ENCODE assay signal across 8 cellular contexts in the genomic region with DNA sequence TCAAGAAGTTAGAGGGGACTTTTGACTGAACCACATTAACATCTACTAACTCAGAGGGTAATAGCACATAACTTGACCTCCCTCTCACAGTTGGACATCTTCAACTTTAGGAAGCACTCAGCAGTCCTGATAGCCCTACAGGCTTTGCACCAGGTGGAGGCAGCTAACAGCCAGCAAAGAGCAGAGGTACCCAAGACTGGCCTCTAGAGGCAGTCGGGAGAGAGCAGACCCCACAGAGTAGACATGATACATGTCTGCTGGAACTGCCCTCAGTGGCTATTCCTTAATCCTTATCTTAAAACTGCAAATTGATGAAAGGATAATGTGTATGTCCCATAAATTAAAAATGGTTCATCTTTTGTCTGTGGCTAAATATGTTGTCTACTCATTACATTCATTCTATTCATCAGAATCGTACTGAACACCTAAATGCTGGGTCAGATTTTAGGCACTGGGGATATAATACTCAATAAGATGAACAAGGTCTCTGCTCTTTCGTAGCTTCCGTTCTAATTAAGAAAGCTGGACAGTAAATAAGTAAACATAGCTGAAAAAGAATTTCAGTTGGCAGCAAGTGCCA. TPM values are rescaled to one million over a fixed set of nuclear protein-coding genes. Genes with fewer than 3 reads are reported as not detected.
DNase-seq lines count a peak whose midpoint lies in the region; ATAC-seq and TF ChIP-seq lines count a peak whose summit lies in the region.

No MANE protein-coding gene starts in this region.

- intact Hi-C loops in heart left ventricle (cut with DNase I) (no loop called here), cardiac septum (cut with DNase I) (no loop called here), colonic mucosa (cut with DNase I) (no loop called here)

- no peaks in the 10 kb centered on the region for H3K9me3 Mint-ChIP-seq in neural crest cell

- no peak overlapping the region for H3K4me3 Mint-ChIP-seq in neural crest cell

- no peak overlapping the region for H3K9ac ChIP-seq in colonic mucosa (ENCODE audit: low read depth in 2 of 2, low read length in 2 of 2)

- no peak overlapping the region for H3K4me3 ChIP-seq in heart left ventricle
- H3K4me3 ChIP-seq in RWPE2 (ENCODE audit: severe bottlenecking): no peak overlapping the region
- no peak overlapping the region for H3K4me3 ChIP-seq in colonic mucosa

- H3K4me1 Mint-ChIP-seq in neural crest cell: no peaks in the 10 kb centered on the region

- TF ChIP-seq CTCF in heart left ventricle (IDR thresholded peaks at IDR 0.05) (peak in 7 of 12 donors; percentile 23 to 42 (median 32)), RWPE2 (IDR thresholded peaks at IDR 0.05; ENCODE audit: poor library complexity, severe bottlenecking) (peak; percentile 64), colonic mucosa (IDR thresholded peaks at IDR 0.05) (peak; percentile 36), neural crest cell (conservative IDR thresholded peaks at IDR 0.05) (peak; percentile 58)

- DNase-seq in heart left ventricle (no peak), cardiac septum (ENCODE audit: low spot score) (no peak), RWPE2 (ENCODE audit: low spot score) (no peak), colonic mucosa (no peak), neural crest cell (ENCODE audit: low read depth, low spot score) (peak; percentile 16), inferior parietal cortex (ENCODE audit: extremely low spot score) (no peak)

- ATAC-seq in heart left ventricle: peak in 2 of 4 donors; percentile 53 to 65
- ATAC-seq in HG02981 (IDR thresholded peaks at IDR 0.05; ENCODE audit: unreplicated experiment): peak; percentile 89
- ATAC-seq in RWPE2 (ENCODE audit: low read depth): peak; percentile 96
- no peak for ATAC-seq in HG03378 (IDR thresholded peaks at IDR 0.05; ENCODE audit: unreplicated experiment)

- no peak for TF ChIP-seq POLR2A in heart left ventricle (IDR thresholded peaks at IDR 0.05)

- H3K36me3 Mint-ChIP-seq in neural crest cell (ENCODE audit: low read depth): peaks cover 17% of the 10 kb centered on the region

- no peak overlapping the region for H3K27ac ChIP-seq in heart left ventricle
- no peak overlapping the region for H3K27ac ChIP-seq in RWPE2 (ENCODE audit: poor library complexity, severe bottlenecking)
- no peak overlapping the region for H3K27ac ChIP-seq in colonic mucosa

- no peaks in the 10 kb centered on the region for H3K27me3 Mint-ChIP-seq in neural crest cell (ENCODE audit: low read depth)

- H3K4me1 ChIP-seq in heart left ventricle (peaks cover 0 to 41% (median 23%) of the 10 kb centered on the region in 12 donors), RWPE2 (ENCODE audit: insufficient read depth, poor library complexity, severe bottlenecking) (peaks cover 17% of the 10 kb centered on the region), colonic mucosa (peaks cover 5% of the 10 kb centered on the region)

- 80 to 87% (median 83%) methylated on average over 4 of the region's 4 CpGs for WGBS in heart left ventricle, 4 donors

- H3K9me3 ChIP-seq in heart left ventricle (no peaks in the 10 kb centered on the region), RWPE2 (ENCODE audit: severe bottlenecking) (no peaks in the 10 kb centered on the region), colonic mucosa (no peaks in the 10 kb centered on the region)

- no peak overlapping the region for H3K27ac Mint-ChIP-seq in neural crest cell (ENCODE audit: unreplicated experiment)

- H3K27me3 ChIP-seq in heart left ventricle: no peaks in the 10 kb centered on the region
- no peaks in the 10 kb centered on the region for H3K27me3 ChIP-seq in RWPE2 (ENCODE audit: insufficient read depth, poor library complexity, severe bottlenecking)
- H3K27me3 ChIP-seq in colonic mucosa: no peaks in the 10 kb centered on the region

- H3K36me3 ChIP-seq in heart left ventricle (peaks cover 0 to 64% (median 51%) of the 10 kb centered on the region in 9 donors), RWPE2 (ENCODE audit: low read depth) (peaks cover 76% of the 10 kb centered on the region), colonic mucosa (no peaks in the 10 kb centered on the region)

RNA-seq across cellular contexts. Expression of a gene that starts 49.8 kb away (rescaled TPM):
- 10 to 100 TPM; 64.3 to 99.2 (median 84.8) TPM for total RNA-seq in heart left ventricle
- polyA plus RNA-seq in heart left ventricle: 10 to 100 TPM; 28.6 to 48.7 TPM
- 75.1 TPM for total RNA-seq in cardiac septum
- total RNA-seq in colonic mucosa: 100 to 1,000 TPM in 1 of 2 donors, 10 to 100 TPM in 1; 87.8 to 121 TPM
- total RNA-seq in neural crest cell: 40.6 and 43.7 TPM in 2 replicates
